In genomic region chr22:49827853-49828598, GRCh38 we compare ENCODE assay signal across 1 cellular context.
TF ChIP-seq lines count a peak whose summit lies in the region.

BRD1 (minus strand) TSS chr22:49827873; CDS start chr22:49824317, 3,556 bp downstream.

TF ChIP-seq in H1, 55 proteins besides CTCF, POLR2A, EP300 and RAD21 (continued from another document):
- TF ChIP-seq TAF1 (IDR thresholded peaks at IDR 0.05; ENCODE audit: low read depth, low read length), result peak; percentile 69
- TF ChIP-seq YY1 (IDR thresholded peaks at IDR 0.05; ENCODE audit: low read depth, low read length), result peak; percentile 32; the same call in 1 of the 2 replicates
- 0 out of 2 replicates have a peak, but pooled peaks have one; percentile 25 for TF ChIP-seq E2F6 (IDR thresholded peaks at IDR 0.05)
- TF ChIP-seq MAX (IDR thresholded peaks at IDR 0.05), result peak; percentile 64; the same call in 1 of the 2 replicates
- TF ChIP-seq HDAC6 (IDR thresholded peaks at IDR 0.05; ENCODE audit: low read depth, low read length), result no peak
- TF ChIP-seq EZH2 (IDR thresholded peaks at IDR 0.05; ENCODE audit: low read depth, low read length, severe bottlenecking), result no peak
- TF ChIP-seq TAF7 (optimal IDR thresholded peaks at IDR 0.05; ENCODE audit: borderline replicate concordance, low read depth, low read length), result no peak
- TF ChIP-seq GTF2F1 (IDR thresholded peaks at IDR 0.05; ENCODE audit: borderline replicate concordance, low read depth, low read length), result no peak
- no peak for TF ChIP-seq RNF2 (IDR thresholded peaks at IDR 0.05; ENCODE audit: borderline replicate concordance, low read depth, low read length, missing control alignments, poor library complexity, severe bottlenecking)
- no peak; the same call in 1 of the 2 replicates for TF ChIP-seq PHF8 (conservative IDR thresholded peaks at IDR 0.05; ENCODE audit: low read depth, low read length)
TF ChIP-seq in H1: peak in this region for 6.
